In the genomic region with DNA sequence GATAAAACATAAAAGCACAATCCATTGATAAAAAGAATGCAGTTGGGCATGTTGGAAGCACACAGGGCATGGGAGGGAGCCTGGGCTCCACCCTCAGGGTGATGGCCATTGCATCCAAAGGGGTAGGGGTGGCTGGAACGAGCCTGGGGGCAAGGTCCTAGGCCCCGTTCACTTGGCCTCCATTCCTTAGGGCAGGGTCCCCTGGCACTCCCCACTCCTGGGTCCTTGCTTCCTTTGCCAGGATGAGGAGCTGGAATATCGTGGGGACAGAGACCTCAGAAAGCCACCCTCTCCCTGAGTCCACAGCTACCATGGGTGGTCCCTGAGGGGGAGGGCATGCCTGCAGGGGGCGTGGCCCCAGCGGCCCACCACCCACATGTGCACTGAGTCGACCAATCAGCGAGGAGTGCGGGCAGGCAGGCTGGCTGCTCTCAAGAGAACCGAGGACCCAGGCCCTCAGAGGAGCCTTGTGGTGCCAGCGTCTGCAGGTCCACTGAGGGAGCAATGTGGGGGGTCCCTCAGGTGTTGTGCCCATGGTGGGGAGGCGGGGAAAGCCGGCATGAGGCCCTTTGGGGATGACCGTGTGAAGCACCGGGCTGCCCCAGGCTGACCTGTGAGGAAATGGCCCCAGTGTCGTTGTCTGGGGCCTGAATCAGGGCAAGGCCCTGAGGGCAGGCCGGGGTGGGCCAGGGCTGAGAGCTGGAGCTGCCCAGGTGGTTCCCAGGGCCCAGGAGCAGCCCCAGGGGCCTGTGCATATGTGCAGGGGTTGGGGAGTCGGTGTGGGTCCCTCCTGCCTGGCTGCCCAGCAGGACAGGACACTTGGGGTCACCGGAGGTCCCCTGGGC, we compare ENCODE assay signal across 23 cellular contexts.
"Had no signal": no experiment of that assay in that cellular context is flagged by ENCODE, and none has a peak within 500 bp of the region (broad histone marks: within the 10 kb centered on the region; RNA-seq: fewer than 3 reads in every experiment).

No MANE protein-coding gene starts in this region.

- H3K4me1 ChIP-seq: SJSA1 had no signal

- DNase-seq: activated CD4-positive, alpha-beta T cell treated with anti-CD3 and anti-CD28 coated beads for 48 hours; activated CD4-positive, alpha-beta T cell treated with anti-CD3 and anti-CD28 coated beads, Interleukin-2, amount 50 U/mL, for 4 hours; activated CD8-positive, alpha-beta memory T cell treated with anti-CD3 and anti-CD28 coated beads, Interleukin-2, amount 10 ng/mL, durations not matched to agents 7 days and 5 days; activated effector memory CD4-positive, alpha-beta T cell treated with Interleukin-2 at 50 U/mL for 16 hours; activated naive CD4-positive, alpha-beta T cell treated with anti-CD3 and anti-CD28 coated beads for 36 hours; activated T-cell treated with anti-CD3 and anti-CD28 coated beads, Interleukin-2, amount 50 U/mL, for 24 hours; amygdala; brain microvascular endothelial cell; cerebellar nuclear complex; Karpas-422; MM.1S; NCI-H1105 treated with DMSO at 0.1 percent for 48 hours; NCI-H146; NCI-H187 treated with DMSO at 0.1 percent for 48 hours; NCI-H2081 treated with DMSO at 0.1 percent for 48 hours; NCI-H446; NCI-H524; SHP77; WERI-Rb-1 had no signal

- H3K4me3 Mint-ChIP-seq: activated CD8-positive, alpha-beta memory T cell treated with anti-CD3 and anti-CD28 coated beads, Interleukin-2, amount 10 ng/mL, durations not matched to agents 7 days and 5 days; activated naive CD4-positive, alpha-beta T cell treated with anti-CD3 and anti-CD28 coated beads for 36 hours; activated naive CD8-positive, alpha-beta T cell; activated T-cell treated with anti-CD3 and anti-CD28 coated beads, Interleukin-2, amount 50 U/mL, for 24 hours; activated T-helper 1 cell treated with anti-CD3 and anti-CD28 coated beads, Interleukin-12 subunit alpha, Interleukin-12 subunit beta, Interleukin-2, Interleukin-4 antibody, amounts not matched to agents 30 ng/mL and 10 ng/mL and 1 ng/mL, durations not matched to agents 14 hours and 24 hours and 36 hours had no signal

- H3K27ac Mint-ChIP-seq: activated CD8-positive, alpha-beta memory T cell treated with anti-CD3 and anti-CD28 coated beads, Interleukin-2, amount 10 ng/mL, durations not matched to agents 7 days and 5 days; activated naive CD4-positive, alpha-beta T cell treated with anti-CD3 and anti-CD28 coated beads for 36 hours; activated naive CD8-positive, alpha-beta T cell; activated T-cell treated with anti-CD3 and anti-CD28 coated beads, Interleukin-2, amount 50 U/mL, for 24 hours; activated T-helper 1 cell treated with anti-CD3 and anti-CD28 coated beads, Interleukin-12 subunit alpha, Interleukin-12 subunit beta, Interleukin-2, Interleukin-4 antibody, amounts not matched to agents 30 ng/mL and 10 ng/mL and 1 ng/mL, durations not matched to agents 14 hours and 24 hours and 36 hours had no signal

- H3K27ac ChIP-seq: brain microvascular endothelial cell, SJSA1, WERI-Rb-1 had no signal

- H3K27me3 Mint-ChIP-seq: activated CD8-positive, alpha-beta memory T cell treated with anti-CD3 and anti-CD28 coated beads, Interleukin-2, amount 10 ng/mL, durations not matched to agents 7 days and 5 days had no signal

- H3K36me3 Mint-ChIP-seq: activated CD8-positive, alpha-beta memory T cell treated with anti-CD3 and anti-CD28 coated beads, Interleukin-2, amount 10 ng/mL, durations not matched to agents 7 days and 5 days; activated naive CD8-positive, alpha-beta T cell had no signal

- H3K27me3 ChIP-seq: brain microvascular endothelial cell, SJSA1 had no signal

- ATAC-seq: activated CD4-positive, CD25-positive, alpha-beta regulatory T cell treated with anti-CD3 and anti-CD28 coated beads, Interleukin-2, amount 50 U/mL, for 24 hours; activated CD8-positive, alpha-beta memory T cell treated with anti-CD3 and anti-CD28 coated beads, Interleukin-2, amount 10 ng/mL, durations not matched to agents 7 days and 5 days had no signal

- H3K4me3 ChIP-seq: SJSA1 had no signal

- H3K9me3 ChIP-seq: SJSA1 had no signal

- H3K36me3 ChIP-seq: brain microvascular endothelial cell, SJSA1, WERI-Rb-1 had no signal
